2 cellular contexts compared by ENCODE assay signal in genomic region chr22:18073927-18074326, GRCh38.
TF ChIP-seq lines count a peak whose summit lies in the region.

No MANE protein-coding gene starts in this region.

TF ChIP-seq in K562, 482 proteins besides CTCF, POLR2A, EP300 and RAD21:
- TF ChIP-seq ZNF121 (CRISPR knock-in tag; conservative IDR thresholded peaks at IDR 0.05): peak; percentile 81

TF ChIP-seq in HepG2, 621 proteins besides CTCF, POLR2A, EP300 and RAD21:
- peak; percentile 72; the same call in 1 of the 2 replicates for TF ChIP-seq ZNF121 (CRISPR knock-in tag; IDR thresholded peaks at IDR 0.05)
